9 cellular contexts compared by ENCODE assay signal in the genomic region with DNA sequence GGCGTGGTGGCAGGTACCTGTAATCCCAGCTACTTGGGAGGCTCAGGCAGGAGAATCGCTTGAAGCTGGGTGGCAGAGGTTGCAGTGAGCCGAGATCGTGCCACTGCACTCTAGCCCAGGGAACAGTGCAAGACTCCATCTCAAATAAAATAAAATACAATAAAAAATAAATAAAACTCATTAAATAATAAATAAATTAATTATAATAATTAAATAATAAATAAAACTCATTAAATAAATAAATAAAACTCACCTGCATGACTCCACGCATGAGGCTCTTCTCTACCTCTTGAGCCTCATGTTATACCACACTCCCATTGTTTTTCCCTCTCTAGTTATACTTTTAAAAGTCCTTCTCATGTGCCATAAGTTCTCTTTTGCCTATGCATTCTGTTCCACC.
"Had no signal": no experiment of that assay in that cellular context is flagged by ENCODE, and none has a peak within 500 bp of the region (broad histone marks: within the 10 kb centered on the region; RNA-seq: fewer than 3 reads in every experiment).

No MANE protein-coding gene starts in this region.

- H3K9ac ChIP-seq: GM23248 had no signal

- H3K27ac ChIP-seq: GM23248 had no signal

- H3K36me3 ChIP-seq: HAP-1 had no signal

- H3K9me3 ChIP-seq: HAP-1 had no signal

- H3K27ac Mint-ChIP-seq: GM23338, HFFc6 had no signal

- H3K4me3 Mint-ChIP-seq: GM23338, H9, HFFc6 had no signal

- DNase-seq: GM23248, GOT3, H7, H9, HCEC 1CT, HFFc6 had no signal

- H3K9me3 Mint-ChIP-seq: GM23338, H9, HFFc6 had no signal

- H3K4me2 ChIP-seq: GM23338 had no signal

- H3K4me3 ChIP-seq: GM23248, GM23338, HAP-1 had no signal

- ATAC-seq: GM23338, HCT116 had no signal
